32 cellular contexts compared by ENCODE assay signal in genomic region chr18:47800756-47801155, GRCh38.
"Had no signal": no experiment of that assay in that cellular context is flagged by ENCODE, and none has a peak within 500 bp of the region (broad histone marks: within the 10 kb centered on the region; RNA-seq: fewer than 3 reads in every experiment).

No MANE protein-coding gene starts in this region.

- ATAC-seq: activated CD8-positive, alpha-beta T cell treated with anti-CD3 and anti-CD28 coated beads for 36 hours; activated naive CD4-positive, alpha-beta T cell treated with anti-CD3 and anti-CD28 coated beads, Interleukin-2, amount 50 U/mL, for 72 hours; activated T-cell treated with anti-CD3 and anti-CD28 coated beads, Interleukin-2, amount 50 U/mL, for 4 hours; activated T-cell treated with anti-CD3 and anti-CD28 coated beads, Interleukin-2, amount 50 U/mL, for 72 hours; activated T-helper 17 cell treated with anti-CD3 and anti-CD28 coated beads, Interleukin-2, amount 50 U/mL, for 72 hours; body of pancreas; T-cell; T-helper 17 cell had no signal

- H3K36me3 ChIP-seq: adrenal gland, brain microvascular endothelial cell, breast epithelium had no signal

- H3K36me3 Mint-ChIP-seq: activated CD4-positive, alpha-beta memory T cell treated with anti-CD3 and anti-CD28 coated beads for 36 hours; activated naive CD4-positive, alpha-beta T cell treated with anti-CD3 and anti-CD28 coated beads, Interleukin-2, amount 50 U/mL, for 72 hours; activated naive CD8-positive, alpha-beta T cell treated with anti-CD3 and anti-CD28 coated beads for 36 hours; T-cell had no signal

- H3K4me3 Mint-ChIP-seq: activated B cell treated with CpG ODN at 0.5 μM for 24 hours; activated CD4-positive, alpha-beta memory T cell treated with anti-CD3 and anti-CD28 coated beads for 36 hours; activated CD4-positive, alpha-beta T cell treated with anti-CD3 and anti-CD28 coated beads, Interleukin-2, amount 10 ng/mL, durations not matched to agents 24 days and 14 days; activated CD8-positive, alpha-beta T cell treated with anti-CD3 and anti-CD28 coated beads for 36 hours; activated naive CD4-positive, alpha-beta T cell treated with anti-CD3 and anti-CD28 coated beads for 36 hours; activated naive CD8-positive, alpha-beta T cell treated with anti-CD3 and anti-CD28 coated beads for 36 hours; activated T-cell treated with anti-CD3 and anti-CD28 coated beads, Interleukin-2, amount 50 U/mL, for 4 hours; activated T-cell treated with anti-CD3 and anti-CD28 coated beads, Interleukin-2, amount 50 U/mL, for 72 hours; activated T-helper 1 cell treated with anti-CD3 and anti-CD28 coated beads, Interleukin-12 subunit alpha, Interleukin-12 subunit beta, Interleukin-2, Interleukin-4 antibody, amounts not matched to agents 30 ng/mL and 10 ng/mL and 1 ng/mL, durations not matched to agents 14 hours and 24 hours and 36 hours; activated T-helper 17 cell treated with anti-CD3 and anti-CD28 coated beads, Interleukin-2, amount 50 U/mL, for 72 hours; T-cell; T-helper 17 cell had no signal

- H3K4me1 Mint-ChIP-seq: activated B cell treated with CpG ODN at 0.5 μM for 24 hours; activated CD4-positive, alpha-beta T cell treated with anti-CD3 and anti-CD28 coated beads, Interleukin-2, amount 10 ng/mL, durations not matched to agents 24 days and 14 days; activated naive CD8-positive, alpha-beta T cell treated with anti-CD3 and anti-CD28 coated beads for 36 hours; T-cell; T-helper 17 cell had no signal

- H3K4me3 ChIP-seq: adrenal gland, body of pancreas, breast epithelium had no signal

- H3K27me3 ChIP-seq: adrenal gland, body of pancreas, brain microvascular endothelial cell, breast epithelium had no signal

- H3K27ac Mint-ChIP-seq: activated B cell treated with CpG ODN at 0.5 μM for 24 hours; activated CD4-positive, alpha-beta memory T cell treated with anti-CD3 and anti-CD28 coated beads for 36 hours; activated CD4-positive, alpha-beta T cell treated with anti-CD3 and anti-CD28 coated beads, Interleukin-2, amount 10 ng/mL, durations not matched to agents 24 days and 14 days; activated CD8-positive, alpha-beta T cell treated with anti-CD3 and anti-CD28 coated beads for 36 hours; activated naive CD4-positive, alpha-beta T cell treated with anti-CD3 and anti-CD28 coated beads for 36 hours; activated naive CD4-positive, alpha-beta T cell treated with anti-CD3 and anti-CD28 coated beads, Interleukin-2, amount 50 U/mL, for 72 hours; activated naive CD8-positive, alpha-beta T cell treated with anti-CD3 and anti-CD28 coated beads for 36 hours; activated T-cell treated with anti-CD3 and anti-CD28 coated beads, Interleukin-2, amount 50 U/mL, for 72 hours; activated T-helper 1 cell treated with anti-CD3 and anti-CD28 coated beads, Interleukin-12 subunit alpha, Interleukin-12 subunit beta, Interleukin-2, Interleukin-4 antibody, amounts not matched to agents 30 ng/mL and 10 ng/mL and 1 ng/mL, durations not matched to agents 14 hours and 24 hours and 36 hours; activated T-helper 17 cell treated with anti-CD3 and anti-CD28 coated beads, Interleukin-2, amount 50 U/mL, for 72 hours; T-cell; T-helper 17 cell had no signal

- H3K9me3 Mint-ChIP-seq: activated B cell treated with CpG ODN at 0.5 μM for 24 hours; activated CD4-positive, alpha-beta T cell treated with anti-CD3 and anti-CD28 coated beads, Interleukin-2, amount 10 ng/mL, durations not matched to agents 24 days and 14 days; activated CD8-positive, alpha-beta T cell treated with anti-CD3 and anti-CD28 coated beads for 36 hours; activated naive CD4-positive, alpha-beta T cell treated with anti-CD3 and anti-CD28 coated beads for 36 hours; activated naive CD4-positive, alpha-beta T cell treated with anti-CD3 and anti-CD28 coated beads, Interleukin-2, amount 50 U/mL, for 72 hours; activated T-cell treated with anti-CD3 and anti-CD28 coated beads, Interleukin-2, amount 50 U/mL, for 4 hours; activated T-helper 1 cell treated with anti-CD3 and anti-CD28 coated beads, Interleukin-12 subunit alpha, Interleukin-12 subunit beta, Interleukin-2, Interleukin-4 antibody, amounts not matched to agents 30 ng/mL and 10 ng/mL and 1 ng/mL, durations not matched to agents 14 hours and 24 hours and 36 hours; activated T-helper 17 cell treated with anti-CD3 and anti-CD28 coated beads, Interleukin-2, amount 50 U/mL, for 72 hours had no signal

- H3K4me1 ChIP-seq: adrenal gland, body of pancreas, breast epithelium had no signal

- DNase-seq: activated B cell treated with CpG ODN at 0.5 μM for 24 hours; activated CD4-positive, alpha-beta memory T cell treated with anti-CD3 and anti-CD28 coated beads for 36 hours; activated CD4-positive, alpha-beta T cell treated with anti-CD3 and anti-CD28 coated beads for 4 hours; activated CD4-positive, alpha-beta T cell treated with anti-CD3 and anti-CD28 coated beads, Interleukin-2, amount 10 ng/mL, durations not matched to agents 24 days and 14 days; activated CD4-positive, alpha-beta T cell treated with anti-CD3 and anti-CD28 coated beads, Interleukin-2, amount 50 U/mL, for 1 hour; activated CD4-positive, alpha-beta T cell treated with anti-CD3 and anti-CD28 coated beads, Interleukin-2, amount 50 U/mL, for 4 hours; activated CD4-positive, CD25-positive, alpha-beta regulatory T cell treated with anti-CD3 and anti-CD28 coated beads, Interleukin-2, amount 50 U/mL, for 72 hours; activated CD8-positive, alpha-beta memory T cell treated with anti-CD3 and anti-CD28 coated beads, Interleukin-2, amount 50 U/mL, for 4 hours; activated CD8-positive, alpha-beta T cell treated with anti-CD3 and anti-CD28 coated beads for 36 hours; activated effector memory CD4-positive, alpha-beta T cell treated with anti-CD3 and anti-CD28 coated beads, Interleukin-2, amount 50 U/mL, for 16 hours; activated gamma-delta T cell treated with Interleukin-2 at 50 U/mL for 16 hours; activated naive CD4-positive, alpha-beta T cell; activated naive CD4-positive, alpha-beta T cell treated with anti-CD3 and anti-CD28 coated beads for 36 hours; activated naive CD4-positive, alpha-beta T cell treated with anti-CD3 and anti-CD28 coated beads, Interleukin-2, amount 50 U/mL, for 16 hours; activated naive CD8-positive, alpha-beta T cell treated with anti-CD3 and anti-CD28 coated beads for 36 hours; activated T-cell treated with anti-CD3 and anti-CD28 coated beads for 4 hours; activated T-cell treated with anti-CD3 and anti-CD28 coated beads, Interleukin-2, amount 50 U/mL, for 1 hour; activated T-cell treated with anti-CD3 and anti-CD28 coated beads, Interleukin-2, amount 50 U/mL, for 4 hours; activated T-cell treated with anti-CD3 and anti-CD28 coated beads, Interleukin-2, amount 50 U/mL, for 72 hours; adrenal gland; amniotic stem cell; aorta; body of pancreas; brain microvascular endothelial cell; central memory CD4-positive, alpha-beta T cell; cerebellar nuclear complex; T-cell; T-helper 17 cell had no signal

- H3K9me3 ChIP-seq: adrenal gland, body of pancreas, breast epithelium had no signal
